In the genomic region with DNA sequence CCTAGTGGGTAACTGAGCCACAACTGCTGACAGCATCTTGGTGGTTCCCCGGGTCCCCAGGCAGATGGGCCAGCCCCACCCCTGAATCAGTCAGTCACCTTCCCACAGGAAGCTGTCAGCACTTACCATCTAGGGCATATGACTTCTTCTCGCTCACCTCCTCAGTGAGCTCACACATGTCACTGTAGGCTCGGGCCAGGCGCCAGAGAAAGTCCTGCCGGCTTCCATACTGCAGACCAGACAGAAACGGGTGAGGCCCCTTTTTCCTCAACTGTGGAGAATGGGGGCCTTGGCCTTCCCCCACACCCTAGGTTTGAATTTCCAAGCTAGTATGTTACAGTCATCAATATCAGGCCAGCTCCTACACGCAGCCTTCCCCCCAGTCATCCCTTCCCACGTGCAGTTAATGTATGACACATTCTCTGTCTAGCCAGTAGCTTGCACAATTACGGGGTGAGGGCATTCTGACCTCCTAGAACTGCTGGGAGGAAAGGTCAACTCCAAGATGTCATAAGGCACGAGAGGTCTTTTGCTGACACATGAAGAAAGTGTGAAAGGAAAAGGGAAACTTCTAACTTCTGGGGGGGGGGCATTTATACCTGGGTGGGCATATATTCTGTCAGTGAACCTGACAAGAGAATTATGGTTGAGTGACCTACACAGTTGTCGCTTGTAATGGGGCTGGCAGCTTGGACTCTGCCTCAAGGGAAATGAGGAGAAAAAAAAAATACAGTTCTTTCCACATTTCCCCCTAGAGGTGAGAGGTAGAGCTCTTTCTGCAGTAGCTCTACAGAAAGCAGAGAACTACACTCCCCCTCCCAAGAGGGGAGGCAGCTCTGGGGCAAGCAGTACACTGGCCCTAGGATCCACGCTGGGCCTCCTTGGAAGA, we compare ENCODE assay signal across 9 cellular contexts. TPM values are rescaled to one million over a fixed set of nuclear protein-coding genes. Genes with fewer than 3 reads are reported as not detected.
DNase-seq lines count a peak whose midpoint lies in the region; ATAC-seq, FAIRE-seq and TF ChIP-seq lines count a peak whose summit lies in the region.
"Had no signal": no experiment of that assay in that cellular context is flagged by ENCODE, and none has a peak within 500 bp of the region (broad histone marks: within the 10 kb centered on the region; RNA-seq: fewer than 3 reads in every experiment).

No MANE protein-coding gene starts in this region.

- peak; percentile 45 for DNase-seq in H54 (ENCODE audit: insufficient read length, low spot score)
- peak in 4 of 5 experiments; percentile 33 to 84 (median 60) for DNase-seq in T-helper 2 cell
- peak; percentile 22 for DNase-seq in colonic mucosa
- DNase-seq in skeletal muscle cell (ENCODE audit: low read depth): peak; percentile 47
- DNase-seq in HuH-7.5 (ENCODE audit: low spot score): no peak
- no peak for DNase-seq in pons (ENCODE audit: low spot score)

- intact Hi-C loops in colonic mucosa (cut with DNase I): no loop called here

- H3K4me3 ChIP-seq in colonic mucosa (no peak overlapping the region), skeletal muscle cell (ENCODE audit: low read depth, low read length) (no peak overlapping the region)

- H3K27me3 ChIP-seq in colonic mucosa: no peaks in the 10 kb centered on the region

- TF ChIP-seq POLR2A in H54 (IDR thresholded peaks at IDR 0.05; ENCODE audit: low read depth, low read length): no peak

- H3K4me1 ChIP-seq in colonic mucosa: no peaks in the 10 kb centered on the region
- H3K4me1 ChIP-seq: parathyroid adenoma had no signal

- no peak overlapping the region for H3K9ac ChIP-seq in colonic mucosa (ENCODE audit: low read depth in 2 of 2, low read length in 2 of 2)
- H3K9ac ChIP-seq: parathyroid adenoma had no signal

- H3K36me3 ChIP-seq in colonic mucosa: peaks cover 9% of the 10 kb centered on the region

- H3K9me3 ChIP-seq in colonic mucosa: no peaks in the 10 kb centered on the region

- TF ChIP-seq CTCF in colonic mucosa (IDR thresholded peaks at IDR 0.05): no peak

- no peak overlapping the region for H3K27ac ChIP-seq in colonic mucosa
- H3K27ac ChIP-seq: parathyroid adenoma had no signal

- ATAC-seq in HG03280 (IDR thresholded peaks at IDR 0.05; ENCODE audit: unreplicated experiment) (no peak), HG03135 (IDR thresholded peaks at IDR 0.05; ENCODE audit: unreplicated experiment) (no peak)

- FAIRE-seq in H54 (lab: Jason Lieb, UNC): no peak

RNA-seq across cellular contexts. Expression of a gene that starts 10.9 kb away (rescaled TPM):
- total RNA-seq in colonic mucosa: 10 to 100 TPM; 31.1 to 49.1 TPM

RNA-seq across cellular contexts. Expression of a gene that starts 19.7 kb away (rescaled TPM):
- total RNA-seq in colonic mucosa: 10 to 100 TPM; 39.5 to 42.5 TPM

RNA-seq across cellular contexts. Expression of a gene that starts 25.6 kb away (rescaled TPM):
- under 1 TPM; 0.74 to 0.80 TPM for total RNA-seq in colonic mucosa

RNA-seq across cellular contexts. Expression of a gene that starts 49.2 kb away (rescaled TPM):
- 10 to 100 TPM; 10.0 to 30.5 TPM for total RNA-seq in colonic mucosa

Comparison
In these comparisons a context has a peak if more than half of its experiments do, and no peak if none do; other contexts are left out.
1. DNase-seq: peak in H54 (single experiment), T-helper 2 cell (4 of 5), colonic mucosa (single experiment) and skeletal muscle cell (single experiment); none in HuH-7.5 (single experiment) and pons (single experiment).